ENCODE assay signal across 13 cellular contexts in the genomic region with DNA sequence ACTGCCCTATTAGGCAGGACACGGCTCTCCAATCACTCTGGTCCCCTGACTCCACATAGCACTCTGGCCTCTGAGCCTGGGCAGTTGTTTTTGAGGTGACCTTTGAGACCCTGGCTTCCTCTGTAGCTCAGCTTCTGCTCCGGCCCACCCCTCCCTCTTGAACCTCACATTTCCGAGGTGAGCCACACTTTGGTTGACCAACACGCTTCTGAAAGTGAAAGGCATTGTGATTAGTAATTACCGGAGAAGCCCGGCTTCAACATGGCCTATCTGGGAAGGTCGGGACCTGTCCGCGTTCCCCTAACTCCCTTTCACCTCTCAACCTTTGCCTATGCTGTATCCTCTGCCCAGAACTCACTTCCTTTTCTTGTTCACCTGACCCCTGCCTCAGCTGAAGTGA. TPM values are rescaled to one million over a fixed set of nuclear protein-coding genes. Genes with fewer than 3 reads are reported as not detected.
DNase-seq lines count a peak whose midpoint lies in the region; ATAC-seq and TF ChIP-seq lines count a peak whose summit lies in the region.
"Had no signal": no experiment of that assay in that cellular context is flagged by ENCODE, and none has a peak within 500 bp of the region (broad histone marks: within the 10 kb centered on the region; RNA-seq: fewer than 3 reads in every experiment).

No MANE protein-coding gene starts in this region.

- H3K4me1 Mint-ChIP-seq in T-helper 17 cell, result peaks cover 6% of the 10 kb centered on the region

- H3K27me3 ChIP-seq in liver (ENCODE audit: control insufficient read depth in 4 of 4, insufficient read depth in 4 of 4, low read length in 3 of 4), result no peaks in the 10 kb centered on the region
- no peaks in the 10 kb centered on the region for H3K27me3 ChIP-seq in psoas muscle (ENCODE audit: insufficient read depth in 3 of 3, low read length in 2 of 3)

- no peak for TF ChIP-seq RAD21 in liver (IDR thresholded peaks at IDR 0.05)

- no peak overlapping the region for H3K27ac Mint-ChIP-seq in T-helper 17 cell
- H3K27ac Mint-ChIP-seq: HFFc6 had no signal

- ATAC-seq in GM18511 (IDR thresholded peaks at IDR 0.05; ENCODE audit: unreplicated experiment), result peak; percentile 96
- ATAC-seq in GM21367 (IDR thresholded peaks at IDR 0.05; ENCODE audit: unreplicated experiment), result peak; percentile 76
- peak; percentile 94 for ATAC-seq in HG03175 (IDR thresholded peaks at IDR 0.05; ENCODE audit: unreplicated experiment)
- no peak for ATAC-seq in psoas muscle
- no peak for ATAC-seq in T-helper 17 cell

- intact Hi-C loops in psoas muscle (cut with DNase I), result no loop called here

- TF ChIP-seq CTCF in liver (IDR thresholded peaks at IDR 0.05; ENCODE audit: low read depth, low read length, missing input control) (no peak), psoas muscle (IDR thresholded peaks at IDR 0.05) (no peak)

- H3K4me3 ChIP-seq in liver (ENCODE audit: low read depth in 1 of 3, low read length in 3 of 3) (no peak overlapping the region), psoas muscle (no peak overlapping the region)

- DNase-seq in psoas muscle, result no peak
- no peak for DNase-seq in T-helper 17 cell
- no peak for DNase-seq in stimulated activated CD4-positive, alpha-beta T cell treated with anti-CD3 and anti-CD28 coated beads, Interleukin-12 subunit alpha, Interleukin-12 subunit beta, amount 100 ng/mL, for 4 hours
- no peak for DNase-seq in germinal center (ENCODE audit: low spot score)
- DNase-seq: DND-41, HFFc6, NCI-H1417, occipital lobe, SHP77 treated with DMSO at 0.1 percent for 48 hours had no signal

- H3K36me3 ChIP-seq in liver (ENCODE audit: control insufficient read depth in 4 of 4, insufficient read depth in 3 of 4, low read depth in 1 of 4, low read length in 3 of 4), result no peaks in the 10 kb centered on the region
- no peaks in the 10 kb centered on the region for H3K36me3 ChIP-seq in psoas muscle (ENCODE audit: insufficient read depth in 1 of 2, low read depth in 1 of 2)

- no peak overlapping the region for H3K4me3 Mint-ChIP-seq in T-helper 17 cell
- H3K4me3 Mint-ChIP-seq: HFFc6 had no signal

- H3K36me3 Mint-ChIP-seq in T-helper 17 cell (ENCODE audit: low read depth), result no peaks in the 10 kb centered on the region

- no peaks in the 10 kb centered on the region for H3K9me3 ChIP-seq in liver (ENCODE audit: control insufficient read depth in 4 of 4, low read length in 3 of 4)
- H3K9me3 ChIP-seq in psoas muscle, result no peaks in the 10 kb centered on the region
- no peaks in the 10 kb centered on the region for H3K9me3 ChIP-seq in T-helper 17 cell (ENCODE audit: control insufficient read depth, low read length, poor library complexity, severe bottlenecking)

- H3K27ac ChIP-seq in liver (ENCODE audit: low read depth in 1 of 2, low read length in 2 of 2) (no peak overlapping the region), psoas muscle (no peak overlapping the region)

- no peaks in the 10 kb centered on the region for H3K4me1 ChIP-seq in liver (ENCODE audit: control insufficient read depth in 4 of 4, insufficient read depth in 4 of 4, low read length in 3 of 4)
- H3K4me1 ChIP-seq in psoas muscle, result no peaks in the 10 kb centered on the region

- peaks cover 11% of the 10 kb centered on the region for H3K27me3 Mint-ChIP-seq in T-helper 17 cell

- no peak overlapping the region for H3K9ac ChIP-seq in liver (ENCODE audit: low read depth in 1 of 2, low read length in 2 of 2)

- WGBS in liver, result 45% methylated on average over 9 of the region's 9 CpGs
- 57 to 66% (median 66%) methylated on average over 9 of the region's 9 CpGs for WGBS in psoas muscle, 3 donors

TF ChIP-seq in liver, 16 proteins besides CTCF, POLR2A, EP300 and RAD21:
- TF ChIP-seq NR2F2 (IDR thresholded peaks at IDR 0.05), result peak; percentile 89
- TF ChIP-seq FOXA1 (IDR thresholded peaks at IDR 0.05), result no peak

RNA-seq across cellular contexts. Expression of a gene that starts 10.3 kb away (rescaled TPM):
- total RNA-seq in liver, result 1 to 10 TPM; 2.5 to 9.6 TPM
- polyA plus RNA-seq in liver, result 1 to 10 TPM; 1.1 to 1.2 TPM
- total RNA-seq in psoas muscle, result 1 to 10 TPM; 1.7 to 2.6 (median 2.1) TPM
- polyA plus RNA-seq in psoas muscle, result under 1 TPM; 0.34 to 0.70 (median 0.39) TPM
- total RNA-seq in T-helper 17 cell, result 10 to 100 TPM in 1 of 2 donors, 1 to 10 TPM in 1; 4.6 to 16.0 TPM
- total RNA-seq: HFFc6 had no signal

RNA-seq across cellular contexts. Expression of a gene that starts 48.4 kb away (rescaled TPM):
- total RNA-seq in liver (1 to 10 TPM; 2.0 to 3.6 TPM), psoas muscle (under 1 TPM in 2 of 4 donors, not detected in 2; 0.07 to 0.42 TPM), T-helper 17 cell (not detected)
- polyA plus RNA-seq in liver (1 to 10 TPM in 1 of 2 donors, under 1 TPM in 1; 0.04 to 2.1 TPM), psoas muscle (under 1 TPM in 2 of 3 donors, not detected in 1; 0.01 to 0.05 TPM)
- total RNA-seq: HFFc6, occipital lobe had no signal

Comparison
In these comparisons a context has a peak if more than half of its experiments do, and no peak if none do; other contexts are left out.
1. ATAC-seq: peak in GM18511 (single experiment), GM21367 (single experiment) and HG03175 (single experiment); none in psoas muscle (0 of 4) and T-helper 17 cell (single experiment).